8 cellular contexts compared by ENCODE assay signal in genomic region chr10:44995914-44996633, GRCh38. TPM values are rescaled to one million over a fixed set of nuclear protein-coding genes. Genes with fewer than 3 reads are reported as not detected.
DNase-seq lines count a peak whose midpoint lies in the region; ATAC-seq lines count a peak whose summit lies in the region.

No MANE protein-coding gene starts in this region.

- H3K4me3 ChIP-seq in esophagus (ENCODE audit: low read depth in 1 of 2, low read length in 2 of 2), result no peak overlapping the region

- DNase-seq in activated naive CD8-positive, alpha-beta T cell treated with anti-CD3 and anti-CD28 coated beads, Interleukin-2, amount 10 ng/mL, durations not matched to agents 7 days and 5 days, result no peak
- no peak for DNase-seq in activated naive CD8-positive, alpha-beta T cell treated with anti-CD3 and anti-CD28 coated beads, Interleukin-2, amount 50 U/mL, for 24 hours
- DNase-seq in naive B cell (no peak), iPS-NIHi11 (ENCODE audit: low spot score) (no peak), NCI-H187 treated with DMSO at 0.1 percent for 48 hours (lab: John Stamatoyannopoulos, UW) (no peak)

- H3K36me3 Mint-ChIP-seq in activated naive CD8-positive, alpha-beta T cell treated with anti-CD3 and anti-CD28 coated beads, Interleukin-2, amount 10 ng/mL, durations not matched to agents 7 days and 5 days, result no peaks in the 10 kb centered on the region
- peaks cover 5% of the 10 kb centered on the region for H3K36me3 Mint-ChIP-seq in activated naive CD8-positive, alpha-beta T cell treated with anti-CD3 and anti-CD28 coated beads, Interleukin-2, amount 50 U/mL, for 24 hours (ENCODE audit: low read depth)
- H3K36me3 Mint-ChIP-seq in naive B cell, result no peaks in the 10 kb centered on the region

- peaks cover 40% of the 10 kb centered on the region for H3K4me1 Mint-ChIP-seq in activated naive CD8-positive, alpha-beta T cell treated with anti-CD3 and anti-CD28 coated beads, Interleukin-2, amount 10 ng/mL, durations not matched to agents 7 days and 5 days
- H3K4me1 Mint-ChIP-seq in activated naive CD8-positive, alpha-beta T cell treated with anti-CD3 and anti-CD28 coated beads, Interleukin-2, amount 50 U/mL, for 24 hours, result peaks cover 28% of the 10 kb centered on the region
- peaks cover 10 to 18% (median 12%) of the 10 kb centered on the region in 3 donors for H3K4me1 Mint-ChIP-seq in naive B cell

- H3K4me3 Mint-ChIP-seq in activated naive CD8-positive, alpha-beta T cell treated with anti-CD3 and anti-CD28 coated beads, Interleukin-2, amount 10 ng/mL, durations not matched to agents 7 days and 5 days, result peak overlapping the region; percentile 49
- no peak overlapping the region for H3K4me3 Mint-ChIP-seq in activated naive CD8-positive, alpha-beta T cell treated with anti-CD3 and anti-CD28 coated beads, Interleukin-2, amount 50 U/mL, for 24 hours
- H3K4me3 Mint-ChIP-seq in naive B cell, result peak overlapping the region in 1 of 8 donors; percentile 41

- H3K36me3 ChIP-seq in esophagus (ENCODE audit: control insufficient read depth in 2 of 2, insufficient read depth in 2 of 2, low read length in 1 of 2), result peaks cover 0 to 2% of the 10 kb centered on the region in 2 donors

- peak overlapping the region; percentile 82 for H3K27ac Mint-ChIP-seq in activated naive CD8-positive, alpha-beta T cell treated with anti-CD3 and anti-CD28 coated beads, Interleukin-2, amount 10 ng/mL, durations not matched to agents 7 days and 5 days
- H3K27ac Mint-ChIP-seq in activated naive CD8-positive, alpha-beta T cell treated with anti-CD3 and anti-CD28 coated beads, Interleukin-2, amount 50 U/mL, for 24 hours, result no peak overlapping the region
- peak overlapping the region in 4 of 6 donors; percentile 38 to 67 (median 43) for H3K27ac Mint-ChIP-seq in naive B cell

- H3K27me3 ChIP-seq in esophagus (ENCODE audit: control insufficient read depth in 1 of 2, insufficient read depth in 2 of 2, low read length in 2 of 2), result no peaks in the 10 kb centered on the region

- POLR2A ChIA-PET in activated naive CD8-positive, alpha-beta T cell treated with anti-CD3 and anti-CD28 coated beads, Interleukin-2, amount 10 ng/mL, durations not matched to agents 7 days and 5 days (lab: Charles Lee), result interaction anchor here (1.2 kb wide), 1 partner anchor 20 kb away, joined by 3 read pairs; no protein-coding TSS in a partner anchor

- H3K27ac ChIP-seq in esophagus (ENCODE audit: low read depth in 2 of 2, low read length in 1 of 2), result peak overlapping the region; percentile 57 to 93

- peaks cover 10 to 13% of the 10 kb centered on the region in 2 donors for H3K4me1 ChIP-seq in esophagus (ENCODE audit: control insufficient read depth in 2 of 2, insufficient read depth in 2 of 2, low read length in 1 of 2)

- WGBS in esophagus, 2 donors, result 47 to 50% methylated on average over 9 of the region's 9 CpGs

- ATAC-seq in activated naive CD8-positive, alpha-beta T cell treated with anti-CD3 and anti-CD28 coated beads, Interleukin-2, amount 10 ng/mL, durations not matched to agents 7 days and 5 days (ENCODE audit: low read depth), result no peak
- no peak for ATAC-seq in activated naive CD8-positive, alpha-beta T cell treated with anti-CD3 and anti-CD28 coated beads, Interleukin-2, amount 50 U/mL, for 24 hours
- no peak for ATAC-seq in naive B cell (ENCODE audit: low read depth in 2 of 2)
- no peak for ATAC-seq in GM18861 (IDR thresholded peaks at IDR 0.05; ENCODE audit: unreplicated experiment)
- no peak for ATAC-seq in HG03520 (IDR thresholded peaks at IDR 0.05; ENCODE audit: unreplicated experiment)

- no peaks in the 10 kb centered on the region for H3K9me3 Mint-ChIP-seq in activated naive CD8-positive, alpha-beta T cell treated with anti-CD3 and anti-CD28 coated beads, Interleukin-2, amount 10 ng/mL, durations not matched to agents 7 days and 5 days
- peaks cover 6% of the 10 kb centered on the region for H3K9me3 Mint-ChIP-seq in activated naive CD8-positive, alpha-beta T cell treated with anti-CD3 and anti-CD28 coated beads, Interleukin-2, amount 50 U/mL, for 24 hours
- H3K9me3 Mint-ChIP-seq in naive B cell, result no peaks in the 10 kb centered on the region

- H3K27me3 Mint-ChIP-seq in activated naive CD8-positive, alpha-beta T cell treated with anti-CD3 and anti-CD28 coated beads, Interleukin-2, amount 10 ng/mL, durations not matched to agents 7 days and 5 days, result no peaks in the 10 kb centered on the region
- H3K27me3 Mint-ChIP-seq in activated naive CD8-positive, alpha-beta T cell treated with anti-CD3 and anti-CD28 coated beads, Interleukin-2, amount 50 U/mL, for 24 hours, result no peaks in the 10 kb centered on the region
- H3K27me3 Mint-ChIP-seq in naive B cell, result peaks cover 3 to 8% (median 8%) of the 10 kb centered on the region in 3 donors

- peaks cover 0 to 2% of the 10 kb centered on the region in 2 donors for H3K9me3 ChIP-seq in esophagus (ENCODE audit: control insufficient read depth in 2 of 2, insufficient read depth in 1 of 2, low read depth in 1 of 2, low read length in 1 of 2)

RNA-seq across cellular contexts. Expression of gene ZNF22, which starts 4.6 kb away (rescaled TPM):
- 10 to 100 TPM; 42.8 TPM for total RNA-seq in activated naive CD8-positive, alpha-beta T cell treated with anti-CD3 and anti-CD28 coated beads, Interleukin-2, amount 10 ng/mL, durations not matched to agents 7 days and 5 days
- 1 to 10 TPM; 4.6 to 5.4 TPM for polyA plus RNA-seq in esophagus
- 10 to 100 TPM; 52.9 to 73.2 (median 61.9) TPM for polyA plus RNA-seq in naive B cell (ENCODE audit: low read depth in 6 of 6)

RNA-seq across cellular contexts. Expression of gene DEPP1, which starts 17.5 kb away (rescaled TPM):
- total RNA-seq in activated naive CD8-positive, alpha-beta T cell treated with anti-CD3 and anti-CD28 coated beads, Interleukin-2, amount 10 ng/mL, durations not matched to agents 7 days and 5 days, result under 1 TPM in 1 of 2 experiments, not detected in 1; 0.23 TPM
- polyA plus RNA-seq in esophagus, result 10 to 100 TPM in 1 of 2 donors, 1 to 10 TPM in 1; 7.7 to 29.0 TPM
- polyA plus RNA-seq in naive B cell (ENCODE audit: low read depth in 6 of 6), result not detected

RNA-seq across cellular contexts. Expression of gene RASSF4, which starts 36.5 kb away (rescaled TPM):
- 1 to 10 TPM; 3.0 to 3.1 TPM for total RNA-seq in activated naive CD8-positive, alpha-beta T cell treated with anti-CD3 and anti-CD28 coated beads, Interleukin-2, amount 10 ng/mL, durations not matched to agents 7 days and 5 days
- polyA plus RNA-seq in esophagus (1 to 10 TPM; 3.6 to 3.7 TPM), naive B cell (ENCODE audit: low read depth in 6 of 6) (under 1 TPM in 4 of 6 donors, not detected in 2; 0.06 to 0.60 (median 0.27) TPM)

Comparison
In these comparisons a context has a peak if more than half of its experiments do, and no peak if none do; other contexts are left out.
1. RNA of gene ZNF22, which starts 4.6 kb away (polyA plus RNA-seq): 52.9 to 73.2 TPM in naive B cell; 4.6 to 5.4 TPM in esophagus; every median in the first group is over 4 times any median in the second.
2. RNA of gene DEPP1, which starts 17.5 kb away (polyA plus RNA-seq): 7.7 to 29.0 TPM in esophagus; not detected in naive B cell; every median in the first group is over 4 times any median in the second.